Comparison of ENCODE assay signal across 8 cellular contexts in genomic region chr7:151632750-151633515, GRCh38.
DNase-seq lines count a peak whose midpoint lies in the region; ATAC-seq lines count a peak whose summit lies in the region.

No MANE protein-coding gene starts in this region.

- CTCF ChIA-PET in activated CD4-positive, alpha-beta memory T cell treated with anti-CD3 and anti-CD28 coated beads, Interleukin-2, amount 10 ng/mL, durations not matched to agents 7 days and 5 days (lab: Charles Lee), result interaction anchor here (0.8 to 4.0 kb wide), 20 partner anchors 9 to 282 kb away, joined by 3 to 22 read pairs (median 4); partner anchors contain the start of gene RHEB

- POLR2A ChIA-PET in activated CD4-positive, alpha-beta memory T cell treated with anti-CD3 and anti-CD28 coated beads, Interleukin-2, amount 10 ng/mL, durations not matched to agents 7 days and 5 days (lab: Charles Lee), result interaction anchor here (1.0 to 4.2 kb wide), 12 partner anchors 10 to 512 kb away, joined by 3 to 43 read pairs (median 8); partner anchors contain the start of genes PRKAG2 and RHEB

- H3K4me3 Mint-ChIP-seq in activated CD4-positive, alpha-beta memory T cell treated with anti-CD3 and anti-CD28 coated beads, Interleukin-2, amount 10 ng/mL, durations not matched to agents 7 days and 5 days, result peak overlapping the region; percentile 100

- H3K27me3 Mint-ChIP-seq in activated CD4-positive, alpha-beta memory T cell treated with anti-CD3 and anti-CD28 coated beads, Interleukin-2, amount 10 ng/mL, durations not matched to agents 7 days and 5 days, result no peaks in the 10 kb centered on the region

- H3K27ac ChIP-seq in effector memory CD4-positive, alpha-beta T cell (ENCODE audit: insufficient read depth, low read length, poor library complexity, severe bottlenecking), result peak overlapping the region; percentile 75

- peaks cover 3% of the 10 kb centered on the region for H3K4me1 ChIP-seq in effector memory CD4-positive, alpha-beta T cell (ENCODE audit: control insufficient read depth, insufficient read depth, low read length, poor library complexity, severe bottlenecking)
- peaks cover 19% of the 10 kb centered on the region for H3K4me1 ChIP-seq in mononuclear cell (ENCODE audit: insufficient read depth, low read length)

- DNase-seq in DMS53 treated with DMSO at 0.1 percent for 48 hours (lab: John Stamatoyannopoulos, UW; ENCODE audit: unreplicated experiment), result peak; percentile 82
- DNase-seq in Jurkat, Clone E6-1 (ENCODE audit: low read depth, low spot score), result no peak
- DNase-seq in activated CD4-positive, alpha-beta memory T cell treated with anti-CD3 and anti-CD28 coated beads, Interleukin-2, amount 10 ng/mL, durations not matched to agents 7 days and 5 days, result peak; percentile 69
- DNase-seq in effector memory CD4-positive, alpha-beta T cell, result peak; percentile 12 to 38 (median 34)
- peak; percentile 6 to 13 for DNase-seq in stimulated activated CD8-positive, alpha-beta memory T cell treated with anti-CD3 and anti-CD28 coated beads, Interleukin-4, amount 100 ng/mL, for 4 hours (ENCODE audit: low read depth in 2 of 2, low spot score in 1 of 2)
- DNase-seq in DMS79 (lab: John Stamatoyannopoulos, UW), result no peak

- H3K4me3 ChIP-seq in Jurkat, Clone E6-1 (ENCODE audit: low read length), result peak overlapping the region; percentile 36
- peak overlapping the region; percentile 62 for H3K4me3 ChIP-seq in effector memory CD4-positive, alpha-beta T cell (ENCODE audit: insufficient read depth, low read depth, low read length, poor library complexity, severe bottlenecking)
- peak overlapping the region; percentile 58 for H3K4me3 ChIP-seq in mononuclear cell (ENCODE audit: low read length)

- H3K36me3 Mint-ChIP-seq in activated CD4-positive, alpha-beta memory T cell treated with anti-CD3 and anti-CD28 coated beads, Interleukin-2, amount 10 ng/mL, durations not matched to agents 7 days and 5 days (ENCODE audit: low read depth), result peaks cover 12% of the 10 kb centered on the region

- H3K27ac Mint-ChIP-seq in activated CD4-positive, alpha-beta memory T cell treated with anti-CD3 and anti-CD28 coated beads, Interleukin-2, amount 10 ng/mL, durations not matched to agents 7 days and 5 days, result peak overlapping the region; percentile 100

- ATAC-seq in GM21447 (IDR thresholded peaks at IDR 0.05; ENCODE audit: unreplicated experiment), result peak; percentile 75

- H3K36me3 ChIP-seq in effector memory CD4-positive, alpha-beta T cell (ENCODE audit: control insufficient read depth, insufficient read depth, low read length), result no peaks in the 10 kb centered on the region

- no peaks in the 10 kb centered on the region for H3K27me3 ChIP-seq in effector memory CD4-positive, alpha-beta T cell (replicated peaks; ENCODE audit: control insufficient read depth, insufficient read depth, low read length, poor library complexity, severe bottlenecking)
- H3K27me3 ChIP-seq in mononuclear cell (ENCODE audit: insufficient read depth, low read length), result no peaks in the 10 kb centered on the region

- H3K9me3 Mint-ChIP-seq in activated CD4-positive, alpha-beta memory T cell treated with anti-CD3 and anti-CD28 coated beads, Interleukin-2, amount 10 ng/mL, durations not matched to agents 7 days and 5 days, result peaks cover 2% of the 10 kb centered on the region

- H3K9me3 ChIP-seq in effector memory CD4-positive, alpha-beta T cell (ENCODE audit: control insufficient read depth, low read length), result no peaks in the 10 kb centered on the region
- no peaks in the 10 kb centered on the region for H3K9me3 ChIP-seq in mononuclear cell (ENCODE audit: low read depth, low read length)

- peaks cover 25% of the 10 kb centered on the region for H3K4me1 Mint-ChIP-seq in activated CD4-positive, alpha-beta memory T cell treated with anti-CD3 and anti-CD28 coated beads, Interleukin-2, amount 10 ng/mL, durations not matched to agents 7 days and 5 days

Comparison
In these comparisons a context has a peak if more than half of its experiments do, and no peak if none do; other contexts are left out.
1. DNase-seq: peak in DMS53 treated with DMSO at 0.1 percent for 48 hours (single experiment), activated CD4-positive, alpha-beta memory T cell treated with anti-CD3 and anti-CD28 coated beads, Interleukin-2, amount 10 ng/mL, durations not matched to agents 7 days and 5 days (single experiment), effector memory CD4-positive, alpha-beta T cell (3 of 3) and stimulated activated CD8-positive, alpha-beta memory T cell treated with anti-CD3 and anti-CD28 coated beads, Interleukin-4, amount 100 ng/mL, for 4 hours (2 of 2); none in Jurkat, Clone E6-1 (single experiment) and DMS79 (single experiment).
2. Peak in every context shown above with its lines, with median percentiles within 50 percentile points of each other: H3K4me3 ChIP-seq.